Comparison of ENCODE assay signal across 19 cellular contexts in the genomic region with DNA sequence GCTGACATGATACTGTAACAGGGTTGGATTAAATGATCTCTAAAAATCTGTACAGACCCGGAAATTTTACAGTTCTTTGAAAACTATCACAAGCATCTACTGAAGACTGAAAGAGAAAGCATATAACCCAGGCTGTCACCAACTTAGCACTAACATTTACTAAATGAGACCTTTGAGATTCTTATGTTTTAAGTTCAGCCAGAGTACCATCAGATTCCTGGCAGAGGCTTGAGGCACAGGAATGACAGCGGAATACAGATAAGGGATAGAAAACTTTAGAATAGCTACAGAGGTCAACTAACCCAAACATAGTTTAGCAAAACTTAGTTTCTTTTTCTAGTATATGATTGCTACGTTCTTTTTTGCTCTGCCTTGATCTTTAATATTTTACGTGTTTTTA.
DNase-seq lines count a peak whose midpoint lies in the region; ATAC-seq and TF ChIP-seq lines count a peak whose summit lies in the region.
"Had no signal": no experiment of that assay in that cellular context is flagged by ENCODE, and none has a peak within 500 bp of the region (broad histone marks: within the 10 kb centered on the region; RNA-seq: fewer than 3 reads in every experiment).

No MANE protein-coding gene starts in this region.

- TF ChIP-seq POLR2A in esophagus squamous epithelium (IDR thresholded peaks at IDR 0.05) (no peak), spleen (IDR thresholded peaks at IDR 0.05) (no peak)

- H3K4me1 ChIP-seq in SK-N-SH (ENCODE audit: control insufficient read depth in 1 of 2, insufficient read depth in 2 of 2, low read depth in 1 of 2, low read length in 1 of 2) (peaks cover 0 to 8% of the 10 kb centered on the region in 2 experiments; a peak in 2 of 4 replicates), esophagus squamous epithelium (no peaks in the 10 kb centered on the region), left lung (no peaks in the 10 kb centered on the region), spleen (no peaks in the 10 kb centered on the region), neural progenitor cell (no peaks in the 10 kb centered on the region)
- no peaks in the 10 kb centered on the region for H3K4me1 ChIP-seq in naive thymus-derived CD4-positive, alpha-beta T cell (ENCODE audit: control insufficient read depth in 2 of 2, insufficient read depth in 2 of 2, low read length in 2 of 2)
- H3K4me1 ChIP-seq: BE2C, foreskin keratinocyte had no signal

- peaks cover 0 to 11% (median 0%) of the 10 kb centered on the region in 11 donors for H3K9me3 Mint-ChIP-seq in naive thymus-derived CD4-positive, alpha-beta T cell
- peaks cover 2% of the 10 kb centered on the region for H3K9me3 Mint-ChIP-seq in neural progenitor cell
- H3K9me3 Mint-ChIP-seq: activated T-helper 2 cell treated with anti-CD3 and anti-CD28 coated beads, Interferon-gamma antibody, Interleukin-2, Interleukin-4, amounts not matched to agents 10 μg/mL and 5 μg/mL and 100 μg/mL, durations not matched to agents 14 hours and 24 hours and 36 hours; immature natural killer cell had no signal

- no peak for TF ChIP-seq RAD21 in SK-N-SH (IDR thresholded peaks at IDR 0.05; ENCODE audit: low read length)

- CTCF ChIA-PET in SK-N-SH (lab: Yijun Ruan, JAX), result interaction anchor here (0.9 to 1.9 kb wide), 3 partner anchors 12 to 263 kb away, joined by 3 to 8 read pairs (median 4); no protein-coding TSS in a partner anchor
- CTCF ChIA-PET in naive thymus-derived CD4-positive, alpha-beta T cell (lab: Charles Lee), result interaction anchor here (0.6 kb wide), 1 partner anchor 41 kb away, joined by 5 read pairs; no protein-coding TSS in a partner anchor

- H3K36me3 ChIP-seq in SK-N-SH (replicated peaks in 1 of 2; ENCODE audit: control insufficient read depth in 1 of 2, insufficient read depth in 2 of 2, low read length in 1 of 2), result peaks cover 0 to 16% of the 10 kb centered on the region in 2 experiments
- peaks cover 0 to 18% (median 0%) of the 10 kb centered on the region in 3 donors for H3K36me3 ChIP-seq in esophagus squamous epithelium
- H3K36me3 ChIP-seq in left lung, result peaks cover 0 to 6% of the 10 kb centered on the region in 2 donors
- peaks cover 0 to 89% (median 24%) of the 10 kb centered on the region in 6 donors for H3K36me3 ChIP-seq in spleen
- H3K36me3 ChIP-seq in naive thymus-derived CD4-positive, alpha-beta T cell (ENCODE audit: control insufficient read depth in 2 of 3, insufficient read depth in 3 of 3, low read length in 3 of 3), result peaks cover 5 to 59% (median 7%) of the 10 kb centered on the region in 3 experiments
- H3K36me3 ChIP-seq in neural progenitor cell, result peaks cover 9% of the 10 kb centered on the region
- H3K36me3 ChIP-seq: MG63 had no signal

- H3K4me2 ChIP-seq in SK-N-SH, result 0 out of 2 replicates have a peak overlapping the region, but pooled peaks have one; percentile 3
- no peak overlapping the region for H3K4me2 ChIP-seq in neural progenitor cell
- H3K4me2 ChIP-seq: PC-9 had no signal

- DNase-seq in SK-N-SH (no peak), esophagus squamous epithelium (lab: John Stamatoyannopoulos, UW) (no peak), left lung (no peak), spleen (no peak), neural progenitor cell (ENCODE audit: low spot score) (no peak)
- no peak for DNase-seq in activated effector memory CD4-positive, alpha-beta T cell treated with Interleukin-2 at 50 U/mL for 16 hours
- DNase-seq in naive thymus-derived CD4-positive, alpha-beta T cell, result no peak
- DNase-seq: activated CD8-positive, alpha-beta memory T cell treated with anti-CD3 and anti-CD28 coated beads for 24 hours; BE2C; DMS153; foreskin keratinocyte; immature natural killer cell; MG63; NCI-H187 treated with DMSO at 0.1 percent for 48 hours; NCI-H510A treated with DMSO at 0.1 percent for 48 hours; PC-9 had no signal

- H3K27me3 Mint-ChIP-seq in naive thymus-derived CD4-positive, alpha-beta T cell, result no peaks in the 10 kb centered on the region
- peaks cover 4% of the 10 kb centered on the region for H3K27me3 Mint-ChIP-seq in neural progenitor cell (ENCODE audit: insufficient read depth, low read depth)

- H3K9ac ChIP-seq in SK-N-SH (no peak overlapping the region), neural progenitor cell (no peak overlapping the region)

- TF ChIP-seq EP300 in SK-N-SH (IDR thresholded peaks at IDR 0.05; ENCODE audit: borderline replicate concordance in 1 of 2, low read depth in 1 of 2, low read length in 1 of 2), result no peak

- H3K79me2 ChIP-seq in SK-N-SH (ENCODE audit: insufficient read depth) (no peaks in the 10 kb centered on the region), neural progenitor cell (ENCODE audit: low read depth) (no peaks in the 10 kb centered on the region)

- ATAC-seq in left lung (peak; percentile 22), GM21381 (IDR thresholded peaks at IDR 0.05; ENCODE audit: unreplicated experiment) (no peak)
- no peak for ATAC-seq in naive thymus-derived CD4-positive, alpha-beta T cell
- ATAC-seq: foreskin keratinocyte had no signal

- WGBS in SK-N-SH (ENCODE audit: low lambda C conversion rate), result 92% methylated on average over 4 of the region's 4 CpGs
- WGBS in esophagus squamous epithelium, 2 donors, result 70 to 77% methylated on average over 4 of the region's 4 CpGs
- WGBS in spleen, 5 donors, result 81 to 89% (median 85%) methylated on average over 4 of the region's 4 CpGs

- H3K27ac ChIP-seq in SK-N-SH (ENCODE audit: low read depth in 2 of 2, low read length in 1 of 2) (no peak overlapping the region), esophagus squamous epithelium (peak overlapping the region in 3 of 4 donors; percentile 22 to 36 (median 23)), left lung (peak overlapping the region; percentile 29 to 37), spleen (peak overlapping the region in 6 of 8 donors; percentile 16 to 41 (median 32)), neural progenitor cell (no peak overlapping the region)
- H3K27ac ChIP-seq in naive thymus-derived CD4-positive, alpha-beta T cell (ENCODE audit: low read depth, low read length), result no peak overlapping the region
- H3K27ac ChIP-seq: foreskin keratinocyte, PC-9, VCaP had no signal

- no peak for TF ChIP-seq CTCF in SK-N-SH (IDR thresholded peaks at IDR 0.05)
- no peak for TF ChIP-seq CTCF in esophagus squamous epithelium (IDR thresholded peaks at IDR 0.05)
- no peak for TF ChIP-seq CTCF in left lung (IDR thresholded peaks at IDR 0.05)
- TF ChIP-seq CTCF in spleen (IDR thresholded peaks at IDR 0.05 in 8 of 11, conservative IDR thresholded peaks at IDR 0.05 in 3 of 11), result no peak
- TF ChIP-seq CTCF in neural progenitor cell (IDR thresholded peaks at IDR 0.05), result no peak

- no peaks in the 10 kb centered on the region for H4K20me1 ChIP-seq in SK-N-SH (ENCODE audit: insufficient read depth)
- H4K20me1 ChIP-seq in neural progenitor cell (ENCODE audit: low read depth), result no peaks in the 10 kb centered on the region

- H3K27me3 ChIP-seq in SK-N-SH (ENCODE audit: insufficient read depth) (no peaks in the 10 kb centered on the region), esophagus squamous epithelium (no peaks in the 10 kb centered on the region), left lung (no peaks in the 10 kb centered on the region), spleen (replicated peaks in 1 of 7) (no peaks in the 10 kb centered on the region), neural progenitor cell (no peaks in the 10 kb centered on the region)
- no peaks in the 10 kb centered on the region for H3K27me3 ChIP-seq in naive thymus-derived CD4-positive, alpha-beta T cell (ENCODE audit: control insufficient read depth in 2 of 2, insufficient read depth in 2 of 2, low read length in 2 of 2)
- H3K27me3 ChIP-seq: BE2C, foreskin keratinocyte, MG63 had no signal

- H3F3A ChIP-seq in SK-N-SH (replicated peaks; ENCODE audit: insufficient read depth), result peaks cover 10% of the 10 kb centered on the region
- no peaks in the 10 kb centered on the region for H3F3A ChIP-seq in neural progenitor cell (ENCODE audit: low read depth)

- H2AFZ ChIP-seq in SK-N-SH (ENCODE audit: low read depth) (no peak overlapping the region), neural progenitor cell (replicated peaks) (no peak overlapping the region)
- H2AFZ ChIP-seq: PC-9 had no signal

- POLR2A ChIA-PET in SK-N-SH (lab: Yijun Ruan, JAX), result no interaction called here
- POLR2A ChIA-PET in naive thymus-derived CD4-positive, alpha-beta T cell (lab: Charles Lee), result interaction anchor here (0.7 kb wide), 1 partner anchor 109 kb away, joined by 3 read pairs; no protein-coding TSS in a partner anchor

- no peaks in the 10 kb centered on the region for H3K4me1 Mint-ChIP-seq in naive thymus-derived CD4-positive, alpha-beta T cell
- H3K4me1 Mint-ChIP-seq in neural progenitor cell, result no peaks in the 10 kb centered on the region
- H3K4me1 Mint-ChIP-seq: immature natural killer cell had no signal

- H3K36me3 Mint-ChIP-seq in naive thymus-derived CD4-positive, alpha-beta T cell, result peaks cover 33 to 70% (median 57%) of the 10 kb centered on the region in 5 donors
- H3K36me3 Mint-ChIP-seq in neural progenitor cell, result peaks cover 43% of the 10 kb centered on the region

- H3K27ac Mint-ChIP-seq in naive thymus-derived CD4-positive, alpha-beta T cell, result no peak overlapping the region
- no peak overlapping the region for H3K27ac Mint-ChIP-seq in neural progenitor cell
- H3K27ac Mint-ChIP-seq: activated T-helper 2 cell treated with anti-CD3 and anti-CD28 coated beads, Interferon-gamma antibody, Interleukin-2, Interleukin-4, amounts not matched to agents 10 μg/mL and 5 μg/mL and 100 μg/mL, durations not matched to agents 14 hours and 24 hours and 36 hours had no signal

- no peaks in the 10 kb centered on the region for H3K9me2 ChIP-seq in SK-N-SH

- intact Hi-C loops in esophagus squamous epithelium (cut with DNase I), result no loop called here
- intact Hi-C loops in left lung (cut with DNase I), result no loop called here
- intact Hi-C loops in spleen (cut with DNase I; ENCODE audit: low total_unique reads), result no loop called here
- intact Hi-C loops in naive thymus-derived CD4-positive, alpha-beta T cell (cut with micrococcal nuclease), result no loop called here

- H3K9me3 ChIP-seq in SK-N-SH, result no peaks in the 10 kb centered on the region
- H3K9me3 ChIP-seq in esophagus squamous epithelium, result no peaks in the 10 kb centered on the region
- H3K9me3 ChIP-seq in left lung, result no peaks in the 10 kb centered on the region
- no peaks in the 10 kb centered on the region for H3K9me3 ChIP-seq in spleen
- no peaks in the 10 kb centered on the region for H3K9me3 ChIP-seq in naive thymus-derived CD4-positive, alpha-beta T cell (ENCODE audit: control insufficient read depth in 2 of 3, low read length in 3 of 3)
- no peaks in the 10 kb centered on the region for H3K9me3 ChIP-seq in neural progenitor cell (ENCODE audit: low read depth)
- H3K9me3 ChIP-seq: BE2C, MG63 had no signal

- H3K4me3 ChIP-seq in SK-N-SH (ENCODE audit: low read depth in 2 of 2, low read length in 1 of 2) (no peak overlapping the region), esophagus squamous epithelium (no peak overlapping the region), left lung (no peak overlapping the region), spleen (no peak overlapping the region), neural progenitor cell (no peak overlapping the region)
- H3K4me3 ChIP-seq in naive thymus-derived CD4-positive, alpha-beta T cell (ENCODE audit: low read length), result no peak overlapping the region
- H3K4me3 ChIP-seq: MG63, PC-9 had no signal

- H3K4me3 Mint-ChIP-seq in naive thymus-derived CD4-positive, alpha-beta T cell, result no peak overlapping the region
- H3K4me3 Mint-ChIP-seq in neural progenitor cell, result no peak overlapping the region
- H3K4me3 Mint-ChIP-seq: immature natural killer cell had no signal

TF ChIP-seq in SK-N-SH, 30 proteins besides CTCF, POLR2A, EP300 and RAD21 (continues in another document):
- no peak for TF ChIP-seq ELF1 (IDR thresholded peaks at IDR 0.05)

Comparison
In these comparisons a context has a peak if more than half of its experiments do, and no peak if none do; other contexts are left out.
1. H3K27ac ChIP-seq: peak in esophagus squamous epithelium (3 of 4), left lung (2 of 2) and spleen (6 of 8); none in SK-N-SH (0 of 2), naive thymus-derived CD4-positive, alpha-beta T cell (single experiment) and neural progenitor cell (single experiment).